In genomic region chr9:131180454-131180853, GRCh38 we compare ENCODE assay signal across 12 cellular contexts. TPM values are rescaled to one million over a fixed set of nuclear protein-coding genes. Genes with fewer than 3 reads are reported as not detected.
DNase-seq lines count a peak whose midpoint lies in the region; ATAC-seq and TF ChIP-seq lines count a peak whose summit lies in the region.
"Had no signal": no experiment of that assay in that cellular context is flagged by ENCODE, and none has a peak within 500 bp of the region (broad histone marks: within the 10 kb centered on the region; RNA-seq: fewer than 3 reads in every experiment).

No MANE protein-coding gene starts in this region.

- H3K56ac ChIP-seq in IMR-90 (ENCODE audit: extremely low read depth, insufficient read depth, low read length) = no peak overlapping the region

- no peak overlapping the region for H2BK20ac ChIP-seq in IMR-90 (ENCODE audit: low read depth, low read length)

- in situ Hi-C loops in IMR-90 (cut with MboI; ENCODE audit: low sequenced_read_pairs) = no loop called here
- in situ Hi-C loops in astrocyte of the spinal cord (cut with HindIII; ENCODE audit: low sequenced_read_pairs) = no loop called here
- in situ Hi-C loops in transverse colon (cut with MboI; ENCODE audit: low pct_ligation_motif_present in 1 of 4, low pct_unique_long_range_greater_than_20kb in 1 of 4, low sequenced_read_pairs in 3 of 4) = loop anchor here in 2 of 4 donors (10.0 kb wide), 1 partner anchor 154 kb away; no protein-coding TSS in a partner anchor

- no peak overlapping the region; a peak in 1 of 4 replicates for H4K8ac ChIP-seq in IMR-90 (ENCODE audit: low read depth in 2 of 2, low read length in 2 of 2)

- no peak overlapping the region for H2BK120ac ChIP-seq in IMR-90 (ENCODE audit: low read depth, low read length)

- H3K23ac ChIP-seq in IMR-90 (ENCODE audit: low read depth, low read length) = no peak overlapping the region

- peaks cover 19% of the 10 kb centered on the region for H4K20me1 ChIP-seq in IMR-90 (ENCODE audit: insufficient read depth, low read length)

- no peak for TF ChIP-seq POLR2A in IMR-90 (IDR thresholded peaks at IDR 0.05; ENCODE audit: low read depth, low read length)
- no peak for TF ChIP-seq POLR2A in transverse colon (IDR thresholded peaks at IDR 0.05)

- ATAC-seq in IMR-90 (ENCODE audit: low read depth) = peak; percentile 77
- ATAC-seq in GM21825 (IDR thresholded peaks at IDR 0.05; ENCODE audit: unreplicated experiment) = no peak
- ATAC-seq in esophagus mucosa = no peak

- H3K14ac ChIP-seq in IMR-90 (replicated peaks; ENCODE audit: low read depth, low read length) = no peak overlapping the region

- H2BK15ac ChIP-seq in IMR-90 (ENCODE audit: low read depth, low read length) = no peak overlapping the region; the same call in 2 of the 3 replicates

- H2BK5ac ChIP-seq in IMR-90 (ENCODE audit: low read depth, low read length, poor library complexity, severe bottlenecking) = peak overlapping the region; percentile 79

- BruUV-seq in IMR-90 (replicated peaks; lab: Mats Ljungman, UMichigan) = no TSS peak

- POLR2A ChIA-PET in IMR-90 (lab: Charles Lee; ENCODE audit: unreplicated experiment) = interaction anchor here (0.6 kb wide), 1 partner anchor 24 kb away, joined by 3 read pairs; no protein-coding TSS in a partner anchor

- no peak overlapping the region for H3K4ac ChIP-seq in IMR-90 (ENCODE audit: low read depth, low read length)

- no peak overlapping the region for H2AFZ ChIP-seq in IMR-90 (replicated peaks; ENCODE audit: low read length, poor library complexity)

- TF ChIP-seq RAD21 in IMR-90 (IDR thresholded peaks at IDR 0.05; ENCODE audit: low read length) = no peak

- H3K4me2 ChIP-seq in IMR-90 (ENCODE audit: low read depth, low read length) = peak overlapping the region; percentile 21; the same call in 1 of the 2 replicates

- H4K5ac ChIP-seq in IMR-90 (ENCODE audit: low read depth, low read length) = no peak overlapping the region

- TF ChIP-seq EP300 in transverse colon (IDR thresholded peaks at IDR 0.05; ENCODE audit: low read depth) = no peak

- TF ChIP-seq CTCF in IMR-90 (conservative IDR thresholded peaks at IDR 0.05; ENCODE audit: low read depth, low read length) = no peak
- TF ChIP-seq CTCF in astrocyte of the spinal cord (IDR thresholded peaks at IDR 0.05; ENCODE audit: low read depth, low read length) = no peak
- TF ChIP-seq CTCF in right atrium auricular region (IDR thresholded peaks at IDR 0.05) = no peak
- no peak for TF ChIP-seq CTCF in transverse colon (IDR thresholded peaks at IDR 0.05)
- no peak for TF ChIP-seq CTCF in GM10266 (IDR thresholded peaks at IDR 0.05; ENCODE audit: control insufficient read depth, insufficient read depth, low read depth, missing control alignments)

- H3K36me3 ChIP-seq in IMR-90 (ENCODE audit: control insufficient read depth, insufficient read depth, low read length) (peaks cover 10% of the 10 kb centered on the region), right atrium auricular region (peaks cover 30% of the 10 kb centered on the region), transverse colon (peaks cover 0 to 35% (median 11%) of the 10 kb centered on the region in 4 donors)

- H2AK9ac ChIP-seq in IMR-90 (replicated peaks; ENCODE audit: low read depth, low read length, poor library complexity) = no peak overlapping the region

- DNase-seq in IMR-90 (peak; percentile 98), astrocyte of the spinal cord (ENCODE audit: low read depth, low spot score) (peak; percentile 92), right atrium auricular region (ENCODE audit: low spot score) (no peak), transverse colon (no peak), GM10266 (ENCODE audit: extremely low spot score) (no peak)
- DNase-seq: activated CD4-positive, alpha-beta memory T cell treated with anti-CD3 and anti-CD28 coated beads for 36 hours; activated gamma-delta T cell treated with Interleukin-2 at 50 U/mL for 16 hours; NCI-H2029 treated with DMSO at 0.1 percent for 48 hours; T-helper 2 cell had no signal

- H3K9me3 ChIP-seq in IMR-90 (ENCODE audit: control insufficient read depth, insufficient read depth, low read length) = no peaks in the 10 kb centered on the region
- H3K9me3 ChIP-seq in right atrium auricular region = no peaks in the 10 kb centered on the region
- H3K9me3 ChIP-seq in transverse colon = no peaks in the 10 kb centered on the region
- H3K9me3 ChIP-seq: thoracic aorta had no signal

- H4K91ac ChIP-seq in IMR-90 (ENCODE audit: insufficient read depth, low read depth, low read length) = no peak overlapping the region

- peaks cover 6 to 16% of the 10 kb centered on the region in 2 experiments; a peak in 3 of 4 replicates for H3K79me1 ChIP-seq in IMR-90 (ENCODE audit: low read depth in 1 of 2, low read length in 2 of 2)

- H3K27me3 ChIP-seq in IMR-90 (ENCODE audit: control insufficient read depth, insufficient read depth, low read length) (no peaks in the 10 kb centered on the region), right atrium auricular region (no peaks in the 10 kb centered on the region), transverse colon (no peaks in the 10 kb centered on the region)

- intact Hi-C loops in IMR-90 (cut with micrococcal nuclease) = no loop called here
- intact Hi-C loops in transverse colon (cut with DNase I; ENCODE audit: low total_unique reads) = no loop called here

- H3K9ac ChIP-seq in IMR-90 (ENCODE audit: low read depth, low read length) = no peak overlapping the region

- H3K27ac ChIP-seq in IMR-90 (ENCODE audit: insufficient read depth, low read length) = no peak overlapping the region
- peak overlapping the region; percentile 58 to 63 for H3K27ac ChIP-seq in right atrium auricular region
- H3K27ac ChIP-seq in transverse colon = peak overlapping the region; percentile 2 to 18 (median 11)
- H3K27ac ChIP-seq: thoracic aorta had no signal

- H3K4me1 ChIP-seq in IMR-90 (ENCODE audit: control insufficient read depth, insufficient read depth, low read length) = peaks cover 18% of the 10 kb centered on the region
- peaks cover 0 to 19% of the 10 kb centered on the region in 2 donors for H3K4me1 ChIP-seq in right atrium auricular region
- H3K4me1 ChIP-seq in transverse colon = peaks cover 0 to 4% (median 0%) of the 10 kb centered on the region in 4 donors

- CTCF ChIA-PET in IMR-90 (lab: Yijun Ruan, JAX) = interaction anchor here (0.6 to 5.2 kb wide), 3 partner anchors 9 to 238 kb away, joined by 3 to 45 read pairs (median 4); no protein-coding TSS in a partner anchor

- H2AK5ac ChIP-seq in IMR-90 (ENCODE audit: low read depth, low read length) = no peak overlapping the region

- H3K4me3 ChIP-seq in IMR-90 (ENCODE audit: insufficient read depth, low read depth, low read length) (no peak overlapping the region), astrocyte of the spinal cord (ENCODE audit: low read depth, low read length) (no peak overlapping the region), right atrium auricular region (no peak overlapping the region), transverse colon (no peak overlapping the region)
- H3K4me3 ChIP-seq: thoracic aorta had no signal

- peaks cover 13% of the 10 kb centered on the region for H3K9me1 ChIP-seq in IMR-90 (ENCODE audit: insufficient read depth, low read length)

- dilution Hi-C loops in IMR-90 (cut with HindIII; ENCODE audit: low sequenced_read_pairs, unreplicated experiment) = no loop called here

- H3K18ac ChIP-seq in IMR-90 (ENCODE audit: low read depth, low read length) = no peak overlapping the region

- WGBS in IMR-90 (ENCODE audit: extremely low coverage in 2 of 2, insufficient read length in 1 of 2), 2 experiments = no CpG with 5 or more reads among the region's 6 CpGs
- 70 to 71% methylated on average over 6 of the region's 6 CpGs for WGBS in transverse colon (ENCODE audit: low coverage in 1 of 2), 2 donors

TF ChIP-seq in IMR-90, 13 proteins besides CTCF, POLR2A, EP300 and RAD21 (continues in another document):
- TF ChIP-seq USF2 (IDR thresholded peaks at IDR 0.05; ENCODE audit: low read depth, low read length) = no peak
- TF ChIP-seq SMC3 (IDR thresholded peaks at IDR 0.05; ENCODE audit: low read depth, low read length) = no peak
- TF ChIP-seq MAZ (IDR thresholded peaks at IDR 0.05; ENCODE audit: borderline replicate concordance, low read depth, low read length) = no peak
- TF ChIP-seq NFE2L2 (IDR thresholded peaks at IDR 0.05; ENCODE audit: low read depth, low read length) = peak; percentile 79
- TF ChIP-seq RFX5 (IDR thresholded peaks at IDR 0.05; ENCODE audit: low read depth, low read length) = no peak
- peak; percentile 74 for TF ChIP-seq MXI1 (IDR thresholded peaks at IDR 0.05; ENCODE audit: borderline replicate concordance, low read depth, low read length)
- no peak for TF ChIP-seq CEBPB (IDR thresholded peaks at IDR 0.05; ENCODE audit: low read depth, low read length)
- peak; percentile 90 for TF ChIP-seq MAFK (IDR thresholded peaks at IDR 0.05; ENCODE audit: low read depth, low read length)
- no peak for TF ChIP-seq ELK1 (IDR thresholded peaks at IDR 0.05; ENCODE audit: borderline replicate concordance, low read depth, low read length)
- peak; percentile 51; the same call in 1 of the 2 replicates for TF ChIP-seq FOS (IDR thresholded peaks at IDR 0.05; ENCODE audit: low read depth, low read length)
- no peak for TF ChIP-seq RCOR1 (IDR thresholded peaks at IDR 0.05; ENCODE audit: insufficient replicate concordance, low read length)
- TF ChIP-seq CHD1 (IDR thresholded peaks at IDR 0.05; ENCODE audit: low read depth, low read length) = no peak

RNA-seq across cellular contexts. Expression of gene NUP214, which starts 55.1 kb away (rescaled TPM):
- 6.9 and 7.9 TPM in 2 replicates for total RNA-seq in IMR-90 (2012; rRNA removed)
- 13.3 and 13.4 TPM in 2 replicates for polyA plus RNA-seq in IMR-90 (2012; rRNA removed)
- polyA plus RNA-seq in IMR-90 (2012; cell fraction: cytosol; rRNA removed) = 11.3 and 21.0 TPM in 2 replicates
- polyA plus RNA-seq in IMR-90 (2012; cell fraction: nucleus; rRNA removed; ENCODE audit: low replicate concordance) = 21.5 and 30.0 TPM in 2 replicates
- 10 to 100 TPM; 29.5 to 31.6 TPM for total RNA-seq in right atrium auricular region
- total RNA-seq in transverse colon = 100 to 1,000 TPM in 2 of 4 donors, 10 to 100 TPM in 2; 48.3 to 152 (median 85.9) TPM
- total RNA-seq in esophagus mucosa = 40.5 TPM

Comparison
In these comparisons a context has a peak if more than half of its experiments do, and no peak if none do; other contexts are left out.
1. DNase-seq: peak in IMR-90 (single experiment) and astrocyte of the spinal cord (single experiment); none in right atrium auricular region (single experiment), transverse colon (single experiment) and GM10266 (single experiment).